1 cellular context compared by ENCODE assay signal in the genomic region with DNA sequence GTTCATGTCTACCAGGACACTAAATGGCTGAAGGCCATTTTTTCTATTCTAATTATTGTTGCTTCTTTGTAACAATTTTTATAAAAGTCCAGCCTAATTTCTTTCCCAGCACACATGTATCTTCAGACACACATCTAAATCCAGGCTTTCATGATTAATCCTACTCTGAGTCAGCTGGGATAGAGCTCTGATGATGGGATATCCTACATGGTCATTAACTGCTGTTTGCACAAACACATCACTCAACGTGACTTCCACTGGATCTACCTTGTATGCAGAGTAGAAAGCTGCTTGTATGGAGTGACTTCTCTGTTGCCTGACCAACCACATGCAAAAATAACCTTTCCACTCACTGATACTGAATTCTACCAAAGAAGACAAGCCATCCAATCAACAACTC.
TF ChIP-seq lines count a peak whose summit lies in the region.

No MANE protein-coding gene starts in this region.

TF ChIP-seq in IMR-90, 13 proteins besides CTCF, POLR2A, EP300 and RAD21:
- TF ChIP-seq ELK1 (IDR thresholded peaks at IDR 0.05; ENCODE audit: borderline replicate concordance, low read depth, low read length), result no peak
